Comparison of ENCODE assay signal across 7 cellular contexts in genomic region chr2:95671171-95671570, GRCh38.
DNase-seq lines count a peak whose midpoint lies in the region; TF ChIP-seq lines count a peak whose summit lies in the region.
"Not testable (repeated sequence)": the region's sequence is repeated elsewhere in the genome, so short reads cannot be mapped to it uniquely, and the experiment has no call there.

No MANE protein-coding gene starts in this region.

- peak; percentile 33 for DNase-seq in D341Med (ENCODE audit: low spot score)
- peak; percentile 22 for DNase-seq in HFFc6
- peak; percentile 6 for DNase-seq in NCI-H2171 treated with DMSO at 0.1 percent for 48 hours (lab: John Stamatoyannopoulos, UW)
- not testable (repeated sequence) for DNase-seq in SK-N-SH
- DNase-seq in cerebellar cortex (ENCODE audit: low spot score): peak; percentile 28
- peak; percentile 15 for DNase-seq in fibroblast of the aortic adventitia (ENCODE audit: low read depth)
- peak in 1 of 2 donors; percentile 24 for DNase-seq in suprapubic skin (ENCODE audit: low spot score in 2 of 2)

- POLR2A ChIA-PET in SK-N-SH (lab: Yijun Ruan, JAX): not testable (repeated sequence)

- TF ChIP-seq RAD21 in SK-N-SH (IDR thresholded peaks at IDR 0.05; ENCODE audit: low read length): not testable (repeated sequence)

- CTCF ChIA-PET in SK-N-SH (lab: Yijun Ruan, JAX): not testable (repeated sequence)

- not testable (repeated sequence) for H4K20me1 ChIP-seq in SK-N-SH (ENCODE audit: insufficient read depth)

- WGBS in SK-N-SH (ENCODE audit: low lambda C conversion rate): 28% methylated on average over 3 of the region's 4 CpGs
- 82% methylated on average over 4 of the region's 4 CpGs for WGBS in suprapubic skin

- not testable (repeated sequence) for H3K9me3 ChIP-seq in SK-N-SH, suprapubic skin

- H3K4me3 Mint-ChIP-seq in HFFc6: not testable (repeated sequence)

- not testable (repeated sequence) for TF ChIP-seq EP300 in SK-N-SH (IDR thresholded peaks at IDR 0.05; ENCODE audit: borderline replicate concordance in 1 of 2, low read depth in 1 of 2, low read length in 1 of 2); suprapubic skin (IDR thresholded peaks at IDR 0.05)

- not testable (repeated sequence) for H3K27me3 Mint-ChIP-seq in HFFc6 (ENCODE audit: insufficient read depth)

- H3K9me3 Mint-ChIP-seq in HFFc6: not testable (repeated sequence)

- H3K9ac ChIP-seq in SK-N-SH: not testable (repeated sequence)

- peak overlapping the region; percentile 60; the same call in 1 of the 2 replicates for H3K27ac Mint-ChIP-seq in HFFc6

- H3K4me1 Mint-ChIP-seq in HFFc6 (ENCODE audit: low read depth): peaks cover 47% of the 10 kb centered on the region

- peaks cover 12% of the 10 kb centered on the region for H3F3A ChIP-seq in SK-N-SH (replicated peaks; ENCODE audit: insufficient read depth)

- not testable (repeated sequence) for H3K27ac ChIP-seq in SK-N-SH (ENCODE audit: low read depth in 2 of 2, low read length in 1 of 2)
- peak overlapping the region; percentile 51 for H3K27ac ChIP-seq in suprapubic skin

- not testable (repeated sequence) for H3K9me2 ChIP-seq in SK-N-SH

- H3K36me3 ChIP-seq in SK-N-SH (replicated peaks in 1 of 2; ENCODE audit: control insufficient read depth in 1 of 2, insufficient read depth in 2 of 2, low read length in 1 of 2); suprapubic skin: not testable (repeated sequence)

- H3K27me3 ChIP-seq in SK-N-SH (ENCODE audit: insufficient read depth); suprapubic skin: not testable (repeated sequence)

- not testable (repeated sequence) for TF ChIP-seq POLR2A in suprapubic skin (IDR thresholded peaks at IDR 0.05)

- peaks cover 6 to 17% of the 10 kb centered on the region in 2 experiments; a peak in 3 of 4 replicates for H3K4me1 ChIP-seq in SK-N-SH (ENCODE audit: control insufficient read depth in 1 of 2, insufficient read depth in 2 of 2, low read depth in 1 of 2, low read length in 1 of 2)
- peaks cover 36% of the 10 kb centered on the region for H3K4me1 ChIP-seq in suprapubic skin

- TF ChIP-seq CTCF in HFFc6 (IDR thresholded peaks at IDR 0.05); SK-N-SH (IDR thresholded peaks at IDR 0.05); fibroblast of the aortic adventitia (IDR thresholded peaks at IDR 0.05; ENCODE audit: insufficient read depth, low read length); suprapubic skin (IDR thresholded peaks at IDR 0.05): not testable (repeated sequence)

- not testable (repeated sequence) for H2AFZ ChIP-seq in SK-N-SH (ENCODE audit: low read depth)

- not testable (repeated sequence) for H3K4me3 ChIP-seq in SK-N-SH (ENCODE audit: low read depth in 2 of 2, low read length in 1 of 2); fibroblast of the aortic adventitia (ENCODE audit: low read depth, low read length); suprapubic skin

- not testable (repeated sequence) for H3K36me3 Mint-ChIP-seq in HFFc6 (ENCODE audit: low read depth)

- H3K4me2 ChIP-seq in SK-N-SH: not testable (repeated sequence)

- not testable (repeated sequence) for H3K79me2 ChIP-seq in SK-N-SH (ENCODE audit: insufficient read depth)

TF ChIP-seq in SK-N-SH, 30 proteins besides CTCF, POLR2A, EP300 and RAD21:
- peak; percentile 71 for TF ChIP-seq TCF12 (IDR thresholded peaks at IDR 0.05)
